ENCODE assay signal across 7 cellular contexts in the genomic region with DNA sequence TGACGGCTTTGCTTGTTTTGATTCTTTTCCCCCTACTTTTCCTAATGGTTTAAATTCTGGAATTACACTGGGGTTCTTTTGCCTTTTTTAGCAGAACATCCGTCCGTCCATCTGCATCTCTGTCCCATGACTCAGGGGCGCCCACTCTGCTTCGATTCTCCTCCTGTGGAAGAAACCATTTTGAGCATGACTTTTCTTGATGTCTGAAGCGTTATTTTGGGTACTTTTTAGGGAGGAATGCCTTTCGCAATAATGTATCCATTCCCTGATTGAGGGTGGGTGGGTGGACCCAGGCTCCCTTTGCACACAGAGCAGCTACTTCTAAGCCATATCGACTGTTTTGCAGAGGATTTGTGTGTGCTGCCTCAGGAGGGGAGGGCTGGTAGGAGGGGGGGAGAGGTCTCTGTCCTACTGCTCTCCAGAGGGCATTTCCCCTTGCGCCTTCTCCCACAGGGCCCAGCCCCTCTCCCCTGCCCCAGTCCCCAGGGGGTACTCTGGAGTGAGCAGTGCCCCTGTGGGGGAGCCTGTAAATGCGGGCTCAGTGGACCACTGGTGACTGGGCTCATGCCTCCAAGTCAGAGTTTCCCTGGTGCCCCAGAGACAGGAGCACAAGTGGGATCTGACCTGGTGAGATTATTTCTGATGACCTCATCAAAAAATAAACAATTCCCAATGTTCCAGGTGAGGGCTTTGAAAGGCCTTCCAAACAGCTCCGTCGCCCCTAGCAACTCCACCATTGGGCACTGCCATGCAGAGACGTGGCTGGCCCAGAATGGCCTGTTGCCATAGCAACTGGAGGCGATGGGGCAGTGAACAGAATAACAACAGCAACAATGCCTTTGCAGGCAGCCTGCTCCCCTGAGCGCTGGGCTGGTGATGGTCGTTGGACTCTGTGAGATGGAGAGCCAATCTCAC. TPM values are rescaled to one million over a fixed set of nuclear protein-coding genes. Genes with fewer than 3 reads are reported as not detected.
DNase-seq lines count a peak whose midpoint lies in the region; ATAC-seq and TF ChIP-seq lines count a peak whose summit lies in the region.

No MANE protein-coding gene starts in this region.

- H3K27ac ChIP-seq in liver (ENCODE audit: low read depth in 1 of 2, low read length in 2 of 2), result peak overlapping the region; percentile 87 to 90
- peak overlapping the region; percentile 65 to 81 for H3K27ac ChIP-seq in testis

- peaks cover 0 to 24% (median 14%) of the 10 kb centered on the region in 4 donors for H3K36me3 ChIP-seq in liver (ENCODE audit: control insufficient read depth in 4 of 4, insufficient read depth in 3 of 4, low read depth in 1 of 4, low read length in 3 of 4)
- no peaks in the 10 kb centered on the region for H3K36me3 ChIP-seq in testis (ENCODE audit: low read depth, missing control alignments)

- TF ChIP-seq POLR2A in testis (IDR thresholded peaks at IDR 0.05), result no peak

- no peak for TF ChIP-seq RAD21 in liver (IDR thresholded peaks at IDR 0.05)

- H3K27me3 ChIP-seq in liver (ENCODE audit: control insufficient read depth in 4 of 4, insufficient read depth in 4 of 4, low read length in 3 of 4), result no peaks in the 10 kb centered on the region
- H3K27me3 ChIP-seq in testis, result no peaks in the 10 kb centered on the region

- H3K9me3 ChIP-seq in liver (ENCODE audit: control insufficient read depth in 4 of 4, low read length in 3 of 4), result no peaks in the 10 kb centered on the region
- H3K9me3 ChIP-seq in testis, result no peaks in the 10 kb centered on the region

- intact Hi-C loops in testis (cut with DNase I; ENCODE audit: low total_unique reads), result no loop called here

- peaks cover 23 to 34% (median 30%) of the 10 kb centered on the region in 4 donors for H3K4me1 ChIP-seq in liver (ENCODE audit: control insufficient read depth in 4 of 4, insufficient read depth in 4 of 4, low read length in 3 of 4)
- peaks cover 38% of the 10 kb centered on the region for H3K4me1 ChIP-seq in testis

- WGBS in liver, result 71% methylated on average over 16 of the region's 16 CpGs
- 57 to 63% methylated on average over 15 to 16 of the region's 16 CpGs for WGBS in testis, 2 donors

- H3K9ac ChIP-seq in liver (ENCODE audit: low read depth in 1 of 2, low read length in 2 of 2), result no peak overlapping the region

- in situ Hi-C loops in astrocyte of the spinal cord (cut with HindIII; ENCODE audit: low sequenced_read_pairs), result no loop called here

- DNase-seq in NCI-H146 treated with DMSO at 0.1 percent for 48 hours (lab: John Stamatoyannopoulos, UW; ENCODE audit: unreplicated experiment), result peak; percentile 92
- peak; percentile 30 for DNase-seq in astrocyte of the spinal cord (ENCODE audit: low read depth, low spot score)
- DNase-seq in testis, result peak; percentile 65
- no peak for DNase-seq in activated CD8-positive, alpha-beta memory T cell treated with anti-CD3 and anti-CD28 coated beads, Interleukin-2, amount 50 U/mL, for 4 hours

- ATAC-seq in GM19035 (IDR thresholded peaks at IDR 0.05; ENCODE audit: unreplicated experiment), result no peak
- no peak for ATAC-seq in GM21390 (IDR thresholded peaks at IDR 0.05; ENCODE audit: unreplicated experiment)

- TF ChIP-seq CTCF in astrocyte of the spinal cord (IDR thresholded peaks at IDR 0.05; ENCODE audit: low read depth, low read length), result no peak
- TF ChIP-seq CTCF in liver (IDR thresholded peaks at IDR 0.05; ENCODE audit: low read depth, low read length, missing input control), result no peak
- no peak for TF ChIP-seq CTCF in testis (IDR thresholded peaks at IDR 0.05)

- H3K4me3 ChIP-seq in astrocyte of the spinal cord (ENCODE audit: low read depth, low read length), result no peak overlapping the region
- no peak overlapping the region for H3K4me3 ChIP-seq in liver (ENCODE audit: low read depth in 1 of 3, low read length in 3 of 3)
- H3K4me3 ChIP-seq in testis, result no peak overlapping the region

TF ChIP-seq in liver, 16 proteins besides CTCF, POLR2A, EP300 and RAD21:
- TF ChIP-seq RXRA (IDR thresholded peaks at IDR 0.05) (peak in 1 of 2 donors; percentile 33), YY1 (IDR thresholded peaks at IDR 0.05) (peak; percentile 98), JUND (IDR thresholded peaks at IDR 0.05) (peak in 1 of 2 donors; percentile 73), SP1 (IDR thresholded peaks at IDR 0.05) (no peak), NR2F2 (IDR thresholded peaks at IDR 0.05) (no peak), HNF4A (conservative IDR thresholded peaks at IDR 0.05) (peak in 1 of 2 donors; percentile 36)

RNA-seq across cellular contexts. Expression of a gene that starts 19.4 kb away (rescaled TPM):
- total RNA-seq in liver, result under 1 TPM; 0.42 to 0.67 TPM
- polyA plus RNA-seq in liver, result under 1 TPM; 0.32 to 0.38 TPM
- total RNA-seq in testis, result 10 to 100 TPM; 18.9 to 25.3 TPM
- polyA plus RNA-seq in testis (ENCODE audit: insufficient read depth, low read depth, low replicate concordance), result 9.9 TPM

Comparison
In these comparisons a context has a peak if more than half of its experiments do, and no peak if none do; other contexts are left out.
1. RNA of a gene that starts 19.4 kb away (total RNA-seq): 18.9 to 25.3 TPM in testis; 0.42 to 0.67 TPM in liver; every median in the first group is over 10 times any median in the second.